23 cellular contexts compared by ENCODE assay signal in the genomic region with DNA sequence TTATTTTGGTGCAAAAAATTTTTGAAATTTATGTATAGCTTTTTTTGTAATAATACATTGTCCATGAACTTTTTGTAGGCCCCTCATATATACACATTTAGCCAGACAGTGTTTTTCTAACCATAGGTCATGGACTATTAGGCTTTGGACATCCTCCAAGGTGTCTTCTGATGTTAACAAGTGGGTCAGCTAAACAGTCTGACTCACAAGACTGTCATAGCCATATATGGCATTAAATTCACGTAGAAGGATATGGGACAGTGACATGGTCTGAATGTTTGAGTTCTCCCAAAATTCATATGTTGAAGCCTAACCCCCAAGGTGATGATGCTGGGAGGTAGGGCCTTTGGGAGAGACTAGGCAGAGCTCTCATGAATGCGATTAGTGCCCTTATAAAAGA. TPM values are rescaled to one million over a fixed set of nuclear protein-coding genes. Genes with fewer than 3 reads are reported as not detected.
DNase-seq lines count a peak whose midpoint lies in the region; ATAC-seq, FAIRE-seq and TF ChIP-seq lines count a peak whose summit lies in the region.
"Had no signal": no experiment of that assay in that cellular context is flagged by ENCODE, and none has a peak within 500 bp of the region (broad histone marks: within the 10 kb centered on the region; RNA-seq: fewer than 3 reads in every experiment).

No MANE protein-coding gene starts in this region.

- H3K4me1 ChIP-seq in IMR-90 (ENCODE audit: control insufficient read depth, insufficient read depth, low read length): peaks cover 2% of the 10 kb centered on the region
- H3K4me1 ChIP-seq in small intestine (ENCODE audit: control insufficient read depth in 2 of 2, insufficient read depth in 1 of 2, low read depth in 1 of 2, low read length in 1 of 2): peaks cover 0 to 5% of the 10 kb centered on the region in 2 donors
- H3K4me1 ChIP-seq: ascending aorta, psoas muscle had no signal

- H3K23ac ChIP-seq in IMR-90 (ENCODE audit: low read depth, low read length): peak overlapping the region; percentile 79

- H4K20me1 ChIP-seq in IMR-90 (ENCODE audit: insufficient read depth, low read length): no peaks in the 10 kb centered on the region

- intact Hi-C loops in IMR-90 (cut with micrococcal nuclease): no loop called here

- H3K4me2 ChIP-seq in IMR-90 (ENCODE audit: low read depth, low read length): no peak overlapping the region

- H3K9me3 Mint-ChIP-seq in activated naive CD4-positive, alpha-beta T cell treated with anti-CD3 and anti-CD28 coated beads, Interleukin-2, amount 50 U/mL, for 72 hours: no peaks in the 10 kb centered on the region

- H3K27ac ChIP-seq in IMR-90 (ENCODE audit: insufficient read depth, low read length) (peak overlapping the region; percentile 56), coronary artery (no peak overlapping the region), small intestine (ENCODE audit: low read depth in 1 of 2, low read length in 1 of 2) (peak overlapping the region in 1 of 2 donors; percentile 83)
- H3K27ac ChIP-seq: ascending aorta, neutrophil, psoas muscle, SK-N-MC had no signal

- H3K79me1 ChIP-seq in IMR-90 (ENCODE audit: low read depth in 1 of 2, low read length in 2 of 2): no peaks in the 10 kb centered on the region

- H3K9me1 ChIP-seq in IMR-90 (ENCODE audit: insufficient read depth, low read length): no peaks in the 10 kb centered on the region

- H2BK120ac ChIP-seq in IMR-90 (ENCODE audit: low read depth, low read length): peak overlapping the region; percentile 86

- no peaks in the 10 kb centered on the region for H3K36me3 Mint-ChIP-seq in activated naive CD4-positive, alpha-beta T cell treated with anti-CD3 and anti-CD28 coated beads, Interleukin-2, amount 50 U/mL, for 72 hours
- H3K36me3 Mint-ChIP-seq: activated naive CD4-positive, alpha-beta T cell treated with anti-CD3 and anti-CD28 coated beads, Interleukin-2, amount 10 ng/mL, durations not matched to agents 7 days and 5 days had no signal

- 0 out of 2 replicates have a peak overlapping the region, but pooled peaks have one; percentile 36 for H3K56ac ChIP-seq in IMR-90 (ENCODE audit: extremely low read depth, insufficient read depth, low read length)

- peak overlapping the region; percentile 76 for H3K18ac ChIP-seq in IMR-90 (ENCODE audit: low read depth, low read length)

- POLR2A ChIA-PET in IMR-90 (lab: Charles Lee; ENCODE audit: unreplicated experiment): interaction anchor here (0.8 kb wide), 1 partner anchor 14 kb away, joined by 3 read pairs; no protein-coding TSS in a partner anchor

- DNase-seq in A172 (ENCODE audit: low spot score) (peak; percentile 46), IMR-90 (peak; percentile 83), coronary artery (ENCODE audit: low spot score) (peak; percentile 11), kidney glomerular epithelial cell (lab: John Stamatoyannopoulos, UW) (peak; percentile 57), NCI-H2029 (lab: John Stamatoyannopoulos, UW) (no peak), small intestine (no peak), HuH-7.5 (ENCODE audit: low spot score) (no peak)
- no peak for DNase-seq in activated naive CD4-positive, alpha-beta T cell treated with anti-CD3 and anti-CD28 coated beads, Interleukin-2, amount 50 U/mL, for 72 hours (ENCODE audit: low spot score in 2 of 2)
- DNase-seq: 8988T; activated CD4-positive, alpha-beta T cell treated with anti-CD3 and anti-CD28 coated beads for 36 hours; activated naive CD4-positive, alpha-beta T cell treated with anti-CD3 and anti-CD28 coated beads, Interleukin-2, amount 10 ng/mL, durations not matched to agents 7 days and 5 days; DMS53; mesendoderm; NCI-H1105; NCI-H1930; NCI-H526 treated with DMSO at 0.1 percent for 48 hours; psoas muscle; RPMI8226; T-helper 17 cell had no signal

- FAIRE-seq in small intestine (lab: Jason Lieb, UNC): no peak
- FAIRE-seq: H54 had no signal

- H3K36me3 ChIP-seq in IMR-90 (ENCODE audit: control insufficient read depth, insufficient read depth, low read length) (no peaks in the 10 kb centered on the region), small intestine (ENCODE audit: control insufficient read depth in 2 of 2, insufficient read depth in 2 of 2, low read length in 2 of 2) (no peaks in the 10 kb centered on the region)
- H3K36me3 ChIP-seq: ascending aorta, neutrophil had no signal

- peak overlapping the region; percentile 43 for H2BK5ac ChIP-seq in IMR-90 (ENCODE audit: low read depth, low read length, poor library complexity, severe bottlenecking)

- WGBS in IMR-90 (ENCODE audit: extremely low coverage in 2 of 2, insufficient read length in 1 of 2), 2 experiments: no CpG with 5 or more reads among the region's 2 CpGs
- WGBS in small intestine, 3 donors: 72 to 80% (median 76%) methylated on average over 2 of the region's 2 CpGs

- peak overlapping the region; percentile 89 for H4K5ac ChIP-seq in IMR-90 (ENCODE audit: low read depth, low read length)

- no peak overlapping the region for H3K27ac Mint-ChIP-seq in activated naive CD4-positive, alpha-beta T cell treated with anti-CD3 and anti-CD28 coated beads, Interleukin-2, amount 50 U/mL, for 72 hours
- H3K27ac Mint-ChIP-seq: activated CD4-positive, alpha-beta T cell treated with anti-CD3 and anti-CD28 coated beads for 36 hours; activated naive CD4-positive, alpha-beta T cell treated with anti-CD3 and anti-CD28 coated beads, Interleukin-2, amount 10 ng/mL, durations not matched to agents 7 days and 5 days; T-helper 17 cell had no signal

- H2AK5ac ChIP-seq in IMR-90 (ENCODE audit: low read depth, low read length): peak overlapping the region; percentile 52

- H3K4ac ChIP-seq in IMR-90 (ENCODE audit: low read depth, low read length): peak overlapping the region; percentile 85

- H2AFZ ChIP-seq in IMR-90 (replicated peaks; ENCODE audit: low read length, poor library complexity): no peak overlapping the region

- H3K14ac ChIP-seq in IMR-90 (replicated peaks; ENCODE audit: low read depth, low read length): peak overlapping the region; percentile 64

- peak; percentile 97 for ATAC-seq in IMR-90 (ENCODE audit: low read depth)
- no peak for ATAC-seq in activated naive CD4-positive, alpha-beta T cell treated with anti-CD3 and anti-CD28 coated beads, Interleukin-2, amount 50 U/mL, for 72 hours
- ATAC-seq: activated CD4-positive, alpha-beta T cell treated with anti-CD3 and anti-CD28 coated beads for 36 hours; psoas muscle; T-helper 17 cell had no signal

- no peak for TF ChIP-seq POLR2A in IMR-90 (IDR thresholded peaks at IDR 0.05; ENCODE audit: low read depth, low read length)

- H2AK9ac ChIP-seq in IMR-90 (replicated peaks; ENCODE audit: low read depth, low read length, poor library complexity): no peak overlapping the region

- CTCF ChIA-PET in IMR-90 (lab: Yijun Ruan, JAX): interaction anchor here (0.6 to 1.0 kb wide), 2 partner anchors 12 to 22 kb away, joined by 3 to 4 read pairs; no protein-coding TSS in a partner anchor

- TF ChIP-seq CTCF in IMR-90 (conservative IDR thresholded peaks at IDR 0.05; ENCODE audit: low read depth, low read length): no peak
- TF ChIP-seq CTCF in coronary artery (IDR thresholded peaks at IDR 0.05): no peak

- no peak for TF ChIP-seq RAD21 in IMR-90 (IDR thresholded peaks at IDR 0.05; ENCODE audit: low read length)

- BruUV-seq in IMR-90 (replicated peaks; lab: Mats Ljungman, UMichigan): no TSS peak

- H4K91ac ChIP-seq in IMR-90 (ENCODE audit: insufficient read depth, low read depth, low read length): peak overlapping the region; percentile 81

- H3K9me3 ChIP-seq in IMR-90 (ENCODE audit: control insufficient read depth, insufficient read depth, low read length): peaks cover 5% of the 10 kb centered on the region
- no peaks in the 10 kb centered on the region for H3K9me3 ChIP-seq in small intestine (ENCODE audit: control insufficient read depth, low read depth)
- H3K9me3 ChIP-seq: ascending aorta, neutrophil, psoas muscle had no signal

- no peak overlapping the region for H3K4me3 ChIP-seq in IMR-90 (ENCODE audit: insufficient read depth, low read depth, low read length)
- no peak overlapping the region for H3K4me3 ChIP-seq in coronary artery
- H3K4me3 ChIP-seq in small intestine (ENCODE audit: low read depth in 1 of 2, low read length in 2 of 2): no peak overlapping the region
- H3K4me3 ChIP-seq: ascending aorta, psoas muscle, SK-N-MC had no signal

- H4K8ac ChIP-seq in IMR-90 (ENCODE audit: low read depth in 2 of 2, low read length in 2 of 2): peak overlapping the region; percentile 81

- dilution Hi-C loops in IMR-90 (cut with HindIII; ENCODE audit: low sequenced_read_pairs, unreplicated experiment): no loop called here

- peaks cover 2% of the 10 kb centered on the region for H3K27me3 ChIP-seq in IMR-90 (ENCODE audit: control insufficient read depth, insufficient read depth, low read length)
- H3K27me3 ChIP-seq in small intestine (ENCODE audit: control insufficient read depth in 2 of 2, insufficient read depth in 2 of 2, low read length in 2 of 2): no peaks in the 10 kb centered on the region
- H3K27me3 ChIP-seq: ascending aorta had no signal

- in situ Hi-C loops in IMR-90 (cut with MboI; ENCODE audit: low sequenced_read_pairs): no loop called here

- no peak overlapping the region for H3K9ac ChIP-seq in IMR-90 (ENCODE audit: low read depth, low read length)

- H2BK15ac ChIP-seq in IMR-90 (ENCODE audit: low read depth, low read length): peak overlapping the region; percentile 91

- H2BK20ac ChIP-seq in IMR-90 (ENCODE audit: low read depth, low read length): peak overlapping the region; percentile 87

TF ChIP-seq in IMR-90, 13 proteins besides CTCF, POLR2A, EP300 and RAD21:
- TF ChIP-seq FOS (IDR thresholded peaks at IDR 0.05; ENCODE audit: low read depth, low read length): 0 out of 2 replicates have a peak, but pooled peaks have one; percentile 20
- no peak for TF ChIP-seq NFE2L2 (IDR thresholded peaks at IDR 0.05; ENCODE audit: low read depth, low read length)

RNA-seq across cellular contexts. Expression of gene NUB1, which starts 14.0 kb away (rescaled TPM):
- 48.5 and 58.0 TPM in 2 replicates for total RNA-seq in A172 (2014; rRNA removed; shearing (Covaris generic))
- total RNA-seq in IMR-90 (2012; rRNA removed): 20.1 and 31.9 TPM in 2 replicates
- polyA plus RNA-seq in IMR-90 (2012; rRNA removed) (27.2 and 29.7 TPM in 2 replicates), small intestine (10 to 100 TPM; 37.4 to 70.8 (median 62.8) TPM)
- polyA plus RNA-seq in IMR-90 (2012; cell fraction: cytosol; rRNA removed): 15.0 and 16.7 TPM in 2 replicates
- 18.7 and 22.1 TPM in 2 replicates for polyA plus RNA-seq in IMR-90 (2012; cell fraction: nucleus; rRNA removed; ENCODE audit: low replicate concordance)
- 100 to 1,000 TPM in 1 of 2 donors, 10 to 100 TPM in 1; 46.1 to 102 TPM for total RNA-seq in activated naive CD4-positive, alpha-beta T cell treated with anti-CD3 and anti-CD28 coated beads, Interleukin-2, amount 50 U/mL, for 72 hours

Comparison
In these comparisons a context has a peak if more than half of its experiments do, and no peak if none do; other contexts are left out.
1. DNase-seq: peak in A172 (single experiment), IMR-90 (single experiment), coronary artery (single experiment) and kidney glomerular epithelial cell (single experiment); none in NCI-H2029 (single experiment), small intestine (single experiment), HuH-7.5 (single experiment) and activated naive CD4-positive, alpha-beta T cell treated with anti-CD3 and anti-CD28 coated beads, Interleukin-2, amount 50 U/mL, for 72 hours (0 of 2).